ENCODE assay signal across 1 cellular context in genomic region chr7:16958724-16959123, GRCh38.
TF ChIP-seq lines count a peak whose summit lies in the region.

No MANE protein-coding gene starts in this region.

TF ChIP-seq in HepG2, 621 proteins besides CTCF, POLR2A, EP300 and RAD21 (continued from another document and continues in another):
- TF ChIP-seq ZNF142 (CRISPR knock-in tag; IDR thresholded peaks at IDR 0.05) (no peak), AHDC1 (CRISPR knock-in tag; IDR thresholded peaks at IDR 0.05; ENCODE audit: borderline replicate concordance) (peak; percentile 90; the same call in 1 of the 2 replicates), ASH2L (IDR thresholded peaks at IDR 0.05; ENCODE audit: insufficient read length, low read depth, low read length) (no peak), ERF (CRISPR knock-in tag; IDR thresholded peaks at IDR 0.05) (0 out of 2 replicates have a peak, but pooled peaks have one; percentile 36), TRIM24 (CRISPR knock-in tag; IDR thresholded peaks at IDR 0.05) (0 out of 2 replicates have a peak, but pooled peaks have one; percentile 32), ZNF282 (IDR thresholded peaks at IDR 0.05; ENCODE audit: partially characterized antibody) (no peak), ZNF790 (CRISPR knock-in tag; IDR thresholded peaks at IDR 0.05; ENCODE audit: borderline replicate concordance) (no peak), ATRX (CRISPR knock-in tag; IDR thresholded peaks at IDR 0.05; ENCODE audit: borderline replicate concordance) (no peak), ZNF775 (CRISPR knock-in tag; IDR thresholded peaks at IDR 0.05; ENCODE audit: borderline replicate concordance) (no peak), ZNF343 (CRISPR knock-in tag; IDR thresholded peaks at IDR 0.05) (no peak), ZNF788 (CRISPR knock-in tag; IDR thresholded peaks at IDR 0.05; ENCODE audit: borderline replicate concordance) (no peak), ARID2 (CRISPR knock-in tag; IDR thresholded peaks at IDR 0.05; ENCODE audit: borderline replicate concordance) (no peak), ZFY (CRISPR knock-in tag; IDR thresholded peaks at IDR 0.05) (no peak), GPN1 (CRISPR knock-in tag; IDR thresholded peaks at IDR 0.05; ENCODE audit: borderline replicate concordance) (no peak), ZNF572 (CRISPR knock-in tag; IDR thresholded peaks at IDR 0.05) (no peak), ZNF850 (CRISPR knock-in tag; conservative IDR thresholded peaks at IDR 0.05) (no peak), HNF1B (CRISPR knock-in tag; IDR thresholded peaks at IDR 0.05) (no peak), CREM (IDR thresholded peaks at IDR 0.05) (peak; percentile 72; the same call in 1 of the 2 replicates), CREM (CRISPR knock-in tag; IDR thresholded peaks at IDR 0.05) (no peak), PPARG (CRISPR knock-in tag; conservative IDR thresholded peaks at IDR 0.05) (0 out of 2 replicates have a peak, but pooled peaks have one; percentile 25), ELF3 (CRISPR knock-in tag; IDR thresholded peaks at IDR 0.05) (peak; percentile 18; the same call in 1 of the 2 replicates), ZNF513 (CRISPR knock-in tag; conservative IDR thresholded peaks at IDR 0.05) (no peak), HMG20A (CRISPR knock-in tag; IDR thresholded peaks at IDR 0.05; ENCODE audit: borderline replicate concordance) (peak; percentile 92), ZNF878 (CRISPR knock-in tag; IDR thresholded peaks at IDR 0.05) (peak; percentile 28; the same call in 1 of the 2 replicates), ZNF331 (CRISPR knock-in tag; IDR thresholded peaks at IDR 0.05) (peak; percentile 60; the same call in 1 of the 2 replicates), ZKSCAN8 (CRISPR knock-in tag; IDR thresholded peaks at IDR 0.05; ENCODE audit: borderline replicate concordance) (peak; percentile 68; the same call in 1 of the 2 replicates), ZFAT (CRISPR knock-in tag; conservative IDR thresholded peaks at IDR 0.05) (no peak), SP1 (IDR thresholded peaks at IDR 0.05) (no peak), SP1 (CRISPR knock-in tag; IDR thresholded peaks at IDR 0.05) (no peak), FOXJ3 (CRISPR knock-in tag; IDR thresholded peaks at IDR 0.05; ENCODE audit: borderline replicate concordance) (peak; percentile 78; the same call in 1 of the 2 replicates), NCOA1 (CRISPR knock-in tag; IDR thresholded peaks at IDR 0.05) (no peak), SMARCE1 (IDR thresholded peaks at IDR 0.05; ENCODE audit: borderline replicate concordance) (no peak), SALL2 (CRISPR knock-in tag; IDR thresholded peaks at IDR 0.05) (no peak), ZBTB8A (CRISPR knock-in tag; IDR thresholded peaks at IDR 0.05; ENCODE audit: borderline replicate concordance, low read depth) (no peak)
- TF ChIP-seq, protein P1, sequence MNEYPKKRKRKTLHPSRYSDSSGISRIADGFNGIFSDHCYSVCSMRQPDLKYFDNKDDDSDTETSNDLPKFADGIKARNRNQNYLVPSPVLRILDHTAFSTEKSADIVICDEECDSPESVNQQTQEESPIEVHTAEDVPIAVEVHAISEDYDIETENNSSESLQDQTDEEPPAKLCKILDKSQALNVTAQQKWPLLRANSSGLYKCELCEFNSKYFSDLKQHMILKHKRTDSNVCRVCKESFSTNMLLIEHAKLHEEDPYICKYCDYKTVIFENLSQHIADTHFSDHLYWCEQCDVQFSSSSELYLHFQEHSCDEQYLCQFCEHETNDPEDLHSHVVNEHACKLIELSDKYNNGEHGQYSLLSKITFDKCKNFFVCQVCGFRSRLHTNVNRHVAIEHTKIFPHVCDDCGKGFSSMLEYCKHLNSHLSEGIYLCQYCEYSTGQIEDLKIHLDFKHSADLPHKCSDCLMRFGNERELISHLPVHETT (CRISPR knock-in tag; conservative IDR thresholded peaks at IDR 0.05): no peak
- TF ChIP-seq, protein P2, sequence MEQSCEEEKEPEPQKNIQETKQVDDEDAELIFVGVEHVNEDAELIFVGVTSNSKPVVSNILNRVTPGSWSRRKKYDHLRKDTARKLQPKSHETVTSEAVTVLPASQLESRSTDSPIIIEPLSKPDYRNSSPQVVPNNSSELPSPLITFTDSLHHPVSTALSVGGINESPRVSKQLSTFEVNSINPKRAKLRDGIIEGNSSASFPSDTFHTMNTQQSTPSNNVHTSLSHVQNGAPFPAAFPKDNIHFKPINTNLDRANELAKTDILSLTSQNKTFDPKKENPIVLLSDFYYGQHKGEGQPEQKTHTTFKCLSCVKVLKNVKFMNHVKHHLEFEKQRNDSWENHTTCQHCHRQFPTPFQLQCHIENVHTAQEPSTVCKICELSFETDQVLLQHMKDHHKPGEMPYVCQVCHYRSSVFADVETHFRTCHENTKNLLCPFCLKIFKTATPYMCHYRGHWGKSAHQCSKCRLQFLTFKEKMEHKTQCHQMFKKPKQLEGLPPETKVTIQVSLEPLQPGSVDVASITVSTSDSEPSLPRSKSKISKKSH (CRISPR knock-in tag; IDR thresholded peaks at IDR 0.05; ENCODE audit: borderline replicate concordance): no peak
- TF ChIP-seq, protein P3, sequence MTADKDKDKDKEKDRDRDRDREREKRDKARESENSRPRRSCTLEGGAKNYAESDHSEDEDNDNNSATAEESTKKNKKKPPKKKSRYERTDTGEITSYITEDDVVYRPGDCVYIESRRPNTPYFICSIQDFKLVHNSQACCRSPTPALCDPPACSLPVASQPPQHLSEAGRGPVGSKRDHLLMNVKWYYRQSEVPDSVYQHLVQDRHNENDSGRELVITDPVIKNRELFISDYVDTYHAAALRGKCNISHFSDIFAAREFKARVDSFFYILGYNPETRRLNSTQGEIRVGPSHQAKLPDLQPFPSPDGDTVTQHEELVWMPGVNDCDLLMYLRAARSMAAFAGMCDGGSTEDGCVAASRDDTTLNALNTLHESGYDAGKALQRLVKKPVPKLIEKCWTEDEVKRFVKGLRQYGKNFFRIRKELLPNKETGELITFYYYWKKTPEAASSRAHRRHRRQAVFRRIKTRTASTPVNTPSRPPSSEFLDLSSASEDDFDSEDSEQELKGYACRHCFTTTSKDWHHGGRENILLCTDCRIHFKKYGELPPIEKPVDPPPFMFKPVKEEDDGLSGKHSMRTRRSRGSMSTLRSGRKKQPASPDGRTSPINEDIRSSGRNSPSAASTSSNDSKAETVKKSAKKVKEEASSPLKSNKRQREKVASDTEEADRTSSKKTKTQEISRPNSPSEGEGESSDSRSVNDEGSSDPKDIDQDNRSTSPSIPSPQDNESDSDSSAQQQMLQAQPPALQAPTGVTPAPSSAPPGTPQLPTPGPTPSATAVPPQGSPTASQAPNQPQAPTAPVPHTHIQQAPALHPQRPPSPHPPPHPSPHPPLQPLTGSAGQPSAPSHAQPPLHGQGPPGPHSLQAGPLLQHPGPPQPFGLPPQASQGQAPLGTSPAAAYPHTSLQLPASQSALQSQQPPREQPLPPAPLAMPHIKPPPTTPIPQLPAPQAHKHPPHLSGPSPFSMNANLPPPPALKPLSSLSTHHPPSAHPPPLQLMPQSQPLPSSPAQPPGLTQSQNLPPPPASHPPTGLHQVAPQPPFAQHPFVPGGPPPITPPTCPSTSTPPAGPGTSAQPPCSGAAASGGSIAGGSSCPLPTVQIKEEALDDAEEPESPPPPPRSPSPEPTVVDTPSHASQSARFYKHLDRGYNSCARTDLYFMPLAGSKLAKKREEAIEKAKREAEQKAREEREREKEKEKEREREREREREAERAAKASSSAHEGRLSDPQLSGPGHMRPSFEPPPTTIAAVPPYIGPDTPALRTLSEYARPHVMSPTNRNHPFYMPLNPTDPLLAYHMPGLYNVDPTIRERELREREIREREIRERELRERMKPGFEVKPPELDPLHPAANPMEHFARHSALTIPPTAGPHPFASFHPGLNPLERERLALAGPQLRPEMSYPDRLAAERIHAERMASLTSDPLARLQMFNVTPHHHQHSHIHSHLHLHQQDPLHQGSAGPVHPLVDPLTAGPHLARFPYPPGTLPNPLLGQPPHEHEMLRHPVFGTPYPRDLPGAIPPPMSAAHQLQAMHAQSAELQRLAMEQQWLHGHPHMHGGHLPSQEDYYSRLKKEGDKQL (CRISPR knock-in tag; IDR thresholded peaks at IDR 0.05; ENCODE audit: low read depth): peak; percentile 54; the same call in 1 of the 2 replicates
